Comparison of ENCODE assay signal across 2 cellular contexts in the genomic region with DNA sequence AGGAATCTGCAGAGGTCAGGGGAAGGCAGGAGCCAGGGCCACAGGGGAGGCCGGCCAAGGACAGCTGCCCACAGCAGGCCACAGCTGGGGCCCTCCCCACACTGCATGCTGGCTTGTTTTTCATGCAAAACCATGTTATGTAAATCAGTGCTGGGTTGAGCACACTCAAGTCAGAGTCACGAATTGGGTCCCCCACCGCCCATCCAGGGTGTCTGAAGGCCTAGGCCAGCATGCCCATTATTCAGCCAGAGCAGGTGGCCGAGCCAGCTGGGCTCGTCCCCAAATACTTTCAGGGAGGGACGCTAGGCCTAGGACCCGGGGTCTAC.
TF ChIP-seq lines count a peak whose summit lies in the region.

No MANE protein-coding gene starts in this region.

TF ChIP-seq in A549, 52 proteins besides CTCF, POLR2A, EP300 and RAD21 (continued from another document):
- TF ChIP-seq, protein P1, sequence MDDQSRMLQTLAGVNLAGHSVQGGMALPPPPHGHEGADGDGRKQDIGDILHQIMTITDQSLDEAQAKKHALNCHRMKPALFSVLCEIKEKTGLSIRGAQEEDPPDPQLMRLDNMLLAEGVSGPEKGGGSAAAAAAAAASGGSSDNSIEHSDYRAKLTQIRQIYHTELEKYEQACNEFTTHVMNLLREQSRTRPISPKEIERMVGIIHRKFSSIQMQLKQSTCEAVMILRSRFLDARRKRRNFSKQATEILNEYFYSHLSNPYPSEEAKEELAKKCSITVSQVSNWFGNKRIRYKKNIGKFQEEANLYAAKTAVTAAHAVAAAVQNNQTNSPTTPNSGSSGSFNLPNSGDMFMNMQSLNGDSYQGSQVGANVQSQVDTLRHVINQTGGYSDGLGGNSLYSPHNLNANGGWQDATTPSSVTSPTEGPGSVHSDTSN (IDR thresholded peaks at IDR 0.05): no peak
- TF ChIP-seq HES2 (IDR thresholded peaks at IDR 0.05): no peak
- no peak for TF ChIP-seq RFX5 (IDR thresholded peaks at IDR 0.05)
- TF ChIP-seq, protein P2, sequence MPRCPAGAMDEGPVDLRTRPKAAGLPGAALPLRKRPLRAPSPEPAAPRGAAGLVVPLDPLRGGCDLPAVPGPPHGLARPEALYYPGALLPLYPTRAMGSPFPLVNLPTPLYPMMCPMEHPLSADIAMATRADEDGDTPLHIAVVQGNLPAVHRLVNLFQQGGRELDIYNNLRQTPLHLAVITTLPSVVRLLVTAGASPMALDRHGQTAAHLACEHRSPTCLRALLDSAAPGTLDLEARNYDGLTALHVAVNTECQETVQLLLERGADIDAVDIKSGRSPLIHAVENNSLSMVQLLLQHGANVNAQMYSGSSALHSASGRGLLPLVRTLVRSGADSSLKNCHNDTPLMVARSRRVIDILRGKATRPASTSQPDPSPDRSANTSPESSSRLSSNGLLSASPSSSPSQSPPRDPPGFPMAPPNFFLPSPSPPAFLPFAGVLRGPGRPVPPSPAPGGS (IDR thresholded peaks at IDR 0.05): no peak
- TF ChIP-seq, protein P3, sequence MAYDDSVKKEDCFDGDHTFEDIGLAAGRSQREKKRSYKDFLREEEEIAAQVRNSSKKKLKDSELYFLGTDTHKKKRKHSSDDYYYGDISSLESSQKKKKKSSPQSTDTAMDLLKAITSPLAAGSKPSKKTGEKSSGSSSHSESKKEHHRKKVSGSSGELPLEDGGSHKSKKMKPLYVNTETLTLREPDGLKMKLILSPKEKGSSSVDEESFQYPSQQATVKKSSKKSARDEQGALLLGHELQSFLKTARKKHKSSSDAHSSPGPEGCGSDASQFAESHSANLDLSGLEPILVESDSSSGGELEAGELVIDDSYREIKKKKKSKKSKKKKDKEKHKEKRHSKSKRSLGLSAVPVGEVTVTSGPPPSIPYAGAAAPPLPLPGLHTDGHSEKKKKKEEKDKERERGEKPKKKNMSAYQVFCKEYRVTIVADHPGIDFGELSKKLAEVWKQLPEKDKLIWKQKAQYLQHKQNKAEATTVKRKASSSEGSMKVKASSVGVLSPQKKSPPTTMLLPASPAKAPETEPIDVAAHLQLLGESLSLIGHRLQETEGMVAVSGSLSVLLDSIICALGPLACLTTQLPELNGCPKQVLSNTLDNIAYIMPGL (CRISPR knock-in tag; IDR thresholded peaks at IDR 0.05; ENCODE audit: borderline replicate concordance): no peak
- TF ChIP-seq NFE2L2 (conservative IDR thresholded peaks at IDR 0.05; ENCODE audit: low read length): no peak
- TF ChIP-seq RARB (CRISPR knock-in tag; IDR thresholded peaks at IDR 0.05): no peak
- TF ChIP-seq TFCP2L1 (CRISPR knock-in tag; IDR thresholded peaks at IDR 0.05): no peak
- no peak for TF ChIP-seq CBX8 (IDR thresholded peaks at IDR 0.05)
- no peak for TF ChIP-seq PHF8 (IDR thresholded peaks at IDR 0.05; ENCODE audit: borderline replicate concordance, low read depth)

TF ChIP-seq in HepG2, 621 proteins besides CTCF, POLR2A, EP300 and RAD21 (continues in another document):
- no peak for TF ChIP-seq ZNF770 (CRISPR knock-in tag; IDR thresholded peaks at IDR 0.05)
- no peak for TF ChIP-seq ZNF460 (CRISPR knock-in tag; IDR thresholded peaks at IDR 0.05; ENCODE audit: borderline replicate concordance)
- no peak for TF ChIP-seq MLXIP (CRISPR knock-in tag; IDR thresholded peaks at IDR 0.05; ENCODE audit: borderline replicate concordance)
- TF ChIP-seq ZNF781 (CRISPR knock-in tag; IDR thresholded peaks at IDR 0.05; ENCODE audit: borderline replicate concordance, not compliant biosample characterization): no peak
- TF ChIP-seq, protein P4, sequence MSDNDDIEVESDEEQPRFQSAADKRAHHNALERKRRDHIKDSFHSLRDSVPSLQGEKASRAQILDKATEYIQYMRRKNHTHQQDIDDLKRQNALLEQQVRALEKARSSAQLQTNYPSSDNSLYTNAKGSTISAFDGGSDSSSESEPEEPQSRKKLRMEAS (IDR thresholded peaks at IDR 0.05): 0 out of 2 replicates have a peak, but pooled peaks have one; percentile 23
- no peak for TF ChIP-seq ZMYM2 (CRISPR knock-in tag; IDR thresholded peaks at IDR 0.05)
- TF ChIP-seq CBX1 (IDR thresholded peaks at IDR 0.05; ENCODE audit: low read depth): no peak
- no peak for TF ChIP-seq ZNF160 (CRISPR knock-in tag; IDR thresholded peaks at IDR 0.05)
- no peak for TF ChIP-seq ERF (CRISPR knock-in tag; IDR thresholded peaks at IDR 0.05)
- TF ChIP-seq, protein P5, sequence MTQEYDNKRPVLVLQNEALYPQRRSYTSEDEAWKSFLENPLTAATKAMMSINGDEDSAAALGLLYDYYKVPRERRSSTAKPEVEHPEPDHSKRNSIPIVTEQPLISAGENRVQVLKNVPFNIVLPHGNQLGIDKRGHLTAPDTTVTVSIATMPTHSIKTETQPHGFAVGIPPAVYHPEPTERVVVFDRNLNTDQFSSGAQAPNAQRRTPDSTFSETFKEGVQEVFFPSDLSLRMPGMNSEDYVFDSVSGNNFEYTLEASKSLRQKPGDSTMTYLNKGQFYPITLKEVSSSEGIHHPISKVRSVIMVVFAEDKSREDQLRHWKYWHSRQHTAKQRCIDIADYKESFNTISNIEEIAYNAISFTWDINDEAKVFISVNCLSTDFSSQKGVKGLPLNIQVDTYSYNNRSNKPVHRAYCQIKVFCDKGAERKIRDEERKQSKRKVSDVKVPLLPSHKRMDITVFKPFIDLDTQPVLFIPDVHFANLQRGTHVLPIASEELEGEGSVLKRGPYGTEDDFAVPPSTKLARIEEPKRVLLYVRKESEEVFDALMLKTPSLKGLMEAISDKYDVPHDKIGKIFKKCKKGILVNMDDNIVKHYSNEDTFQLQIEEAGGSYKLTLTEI (CRISPR knock-in tag; conservative IDR thresholded peaks at IDR 0.05): no peak
- TF ChIP-seq UBTF (CRISPR knock-in tag; IDR thresholded peaks at IDR 0.05): 0 out of 2 replicates have a peak, but pooled peaks have one; percentile 8
- TF ChIP-seq MED13 (CRISPR knock-in tag; IDR thresholded peaks at IDR 0.05): no peak
- no peak for TF ChIP-seq HHEX (CRISPR knock-in tag; IDR thresholded peaks at IDR 0.05)
- no peak for TF ChIP-seq ZSCAN21 (CRISPR knock-in tag; IDR thresholded peaks at IDR 0.05; ENCODE audit: borderline replicate concordance)
- TF ChIP-seq ZNF354B (CRISPR knock-in tag; IDR thresholded peaks at IDR 0.05): no peak
- no peak for TF ChIP-seq MIXL1 (CRISPR knock-in tag; IDR thresholded peaks at IDR 0.05)
- TF ChIP-seq ZNF792 (CRISPR knock-in tag; IDR thresholded peaks at IDR 0.05): no peak
- TF ChIP-seq ZNF850 (CRISPR knock-in tag; conservative IDR thresholded peaks at IDR 0.05): no peak
- TF ChIP-seq SOX6 (IDR thresholded peaks at IDR 0.05): no peak
- no peak for TF ChIP-seq SOX6 (CRISPR knock-in tag; IDR thresholded peaks at IDR 0.05)
- TF ChIP-seq, protein P6, sequence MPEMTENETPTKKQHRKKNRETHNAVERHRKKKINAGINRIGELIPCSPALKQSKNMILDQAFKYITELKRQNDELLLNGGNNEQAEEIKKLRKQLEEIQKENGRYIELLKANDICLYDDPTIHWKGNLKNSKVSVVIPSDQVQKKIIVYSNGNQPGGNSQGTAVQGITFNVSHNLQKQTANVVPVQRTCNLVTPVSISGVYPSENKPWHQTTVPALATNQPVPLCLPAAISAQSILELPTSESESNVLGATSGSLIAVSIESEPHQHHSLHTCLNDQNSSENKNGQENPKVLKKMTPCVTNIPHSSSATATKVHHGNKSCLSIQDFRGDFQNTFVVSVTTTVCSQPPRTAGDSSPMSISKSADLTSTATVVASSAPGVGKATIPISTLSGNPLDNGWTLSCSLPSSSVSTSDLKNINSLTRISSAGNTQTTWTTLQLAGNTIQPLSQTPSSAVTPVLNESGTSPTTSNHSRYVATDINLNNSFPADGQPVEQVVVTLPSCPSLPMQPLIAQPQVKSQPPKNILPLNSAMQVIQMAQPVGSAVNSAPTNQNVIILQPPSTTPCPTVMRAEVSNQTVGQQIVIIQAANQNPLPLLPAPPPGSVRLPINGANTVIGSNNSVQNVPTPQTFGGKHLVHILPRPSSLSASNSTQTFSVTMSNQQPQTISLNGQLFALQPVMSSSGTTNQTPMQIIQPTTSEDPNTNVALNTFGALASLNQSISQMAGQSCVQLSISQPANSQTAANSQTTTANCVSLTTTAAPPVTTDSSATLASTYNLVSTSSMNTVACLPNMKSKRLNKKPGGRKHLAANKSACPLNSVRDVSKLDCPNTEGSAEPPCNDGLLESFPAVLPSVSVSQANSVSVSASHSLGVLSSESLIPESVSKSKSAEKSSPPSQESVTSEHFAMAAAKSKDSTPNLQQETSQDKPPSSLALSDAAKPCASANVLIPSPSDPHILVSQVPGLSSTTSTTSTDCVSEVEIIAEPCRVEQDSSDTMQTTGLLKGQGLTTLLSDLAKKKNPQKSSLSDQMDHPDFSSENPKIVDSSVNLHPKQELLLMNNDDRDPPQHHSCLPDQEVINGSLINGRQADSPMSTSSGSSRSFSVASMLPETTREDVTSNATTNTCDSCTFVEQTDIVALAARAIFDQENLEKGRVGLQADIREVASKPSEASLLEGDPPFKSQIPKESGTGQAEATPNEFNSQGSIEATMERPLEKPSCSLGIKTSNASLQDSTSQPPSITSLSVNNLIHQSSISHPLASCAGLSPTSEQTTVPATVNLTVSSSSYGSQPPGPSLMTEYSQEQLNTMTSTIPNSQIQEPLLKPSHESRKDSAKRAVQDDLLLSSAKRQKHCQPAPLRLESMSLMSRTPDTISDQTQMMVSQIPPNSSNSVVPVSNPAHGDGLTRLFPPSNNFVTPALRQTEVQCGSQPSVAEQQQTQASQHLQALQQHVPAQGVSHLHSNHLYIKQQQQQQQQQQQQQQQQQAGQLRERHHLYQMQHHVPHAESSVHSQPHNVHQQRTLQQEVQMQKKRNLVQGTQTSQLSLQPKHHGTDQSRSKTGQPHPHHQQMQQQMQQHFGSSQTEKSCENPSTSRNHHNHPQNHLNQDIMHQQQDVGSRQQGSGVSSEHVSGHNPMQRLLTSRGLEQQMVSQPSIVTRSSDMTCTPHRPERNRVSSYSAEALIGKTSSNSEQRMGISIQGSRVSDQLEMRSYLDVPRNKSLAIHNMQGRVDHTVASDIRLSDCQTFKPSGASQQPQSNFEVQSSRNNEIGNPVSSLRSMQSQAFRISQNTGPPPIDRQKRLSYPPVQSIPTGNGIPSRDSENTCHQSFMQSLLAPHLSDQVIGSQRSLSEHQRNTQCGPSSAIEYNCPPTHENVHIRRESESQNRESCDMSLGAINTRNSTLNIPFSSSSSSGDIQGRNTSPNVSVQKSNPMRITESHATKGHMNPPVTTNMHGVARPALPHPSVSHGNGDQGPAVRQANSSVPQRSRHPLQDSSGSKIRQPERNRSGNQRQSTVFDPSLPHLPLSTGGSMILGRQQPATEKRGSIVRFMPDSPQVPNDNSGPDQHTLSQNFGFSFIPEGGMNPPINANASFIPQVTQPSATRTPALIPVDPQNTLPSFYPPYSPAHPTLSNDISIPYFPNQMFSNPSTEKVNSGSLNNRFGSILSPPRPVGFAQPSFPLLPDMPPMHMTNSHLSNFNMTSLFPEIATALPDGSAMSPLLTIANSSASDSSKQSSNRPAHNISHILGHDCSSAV (CRISPR knock-in tag; IDR thresholded peaks at IDR 0.05; ENCODE audit: borderline replicate concordance): no peak
- TF ChIP-seq, protein P7, sequence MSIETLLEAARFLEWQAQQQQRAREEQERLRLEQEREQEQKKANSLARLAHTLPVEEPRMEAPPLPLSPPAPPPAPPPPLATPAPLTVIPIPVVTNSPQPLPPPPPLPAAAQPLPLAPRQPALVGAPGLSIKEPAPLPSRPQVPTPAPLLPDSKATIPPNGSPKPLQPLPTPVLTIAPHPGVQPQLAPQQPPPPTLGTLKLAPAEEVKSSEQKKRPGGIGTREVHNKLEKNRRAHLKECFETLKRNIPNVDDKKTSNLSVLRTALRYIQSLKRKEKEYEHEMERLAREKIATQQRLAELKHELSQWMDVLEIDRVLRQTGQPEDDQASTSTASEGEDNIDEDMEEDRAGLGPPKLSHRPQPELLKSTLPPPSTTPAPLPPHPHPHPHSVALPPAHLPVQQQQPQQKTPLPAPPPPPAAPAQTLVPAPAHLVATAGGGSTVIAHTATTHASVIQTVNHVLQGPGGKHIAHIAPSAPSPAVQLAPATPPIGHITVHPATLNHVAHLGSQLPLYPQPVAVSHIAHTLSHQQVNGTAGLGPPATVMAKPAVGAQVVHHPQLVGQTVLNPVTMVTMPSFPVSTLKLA (IDR thresholded peaks at IDR 0.05): no peak
- TF ChIP-seq TBP (CRISPR knock-in tag; IDR thresholded peaks at IDR 0.05): no peak
